In the genomic region with DNA sequence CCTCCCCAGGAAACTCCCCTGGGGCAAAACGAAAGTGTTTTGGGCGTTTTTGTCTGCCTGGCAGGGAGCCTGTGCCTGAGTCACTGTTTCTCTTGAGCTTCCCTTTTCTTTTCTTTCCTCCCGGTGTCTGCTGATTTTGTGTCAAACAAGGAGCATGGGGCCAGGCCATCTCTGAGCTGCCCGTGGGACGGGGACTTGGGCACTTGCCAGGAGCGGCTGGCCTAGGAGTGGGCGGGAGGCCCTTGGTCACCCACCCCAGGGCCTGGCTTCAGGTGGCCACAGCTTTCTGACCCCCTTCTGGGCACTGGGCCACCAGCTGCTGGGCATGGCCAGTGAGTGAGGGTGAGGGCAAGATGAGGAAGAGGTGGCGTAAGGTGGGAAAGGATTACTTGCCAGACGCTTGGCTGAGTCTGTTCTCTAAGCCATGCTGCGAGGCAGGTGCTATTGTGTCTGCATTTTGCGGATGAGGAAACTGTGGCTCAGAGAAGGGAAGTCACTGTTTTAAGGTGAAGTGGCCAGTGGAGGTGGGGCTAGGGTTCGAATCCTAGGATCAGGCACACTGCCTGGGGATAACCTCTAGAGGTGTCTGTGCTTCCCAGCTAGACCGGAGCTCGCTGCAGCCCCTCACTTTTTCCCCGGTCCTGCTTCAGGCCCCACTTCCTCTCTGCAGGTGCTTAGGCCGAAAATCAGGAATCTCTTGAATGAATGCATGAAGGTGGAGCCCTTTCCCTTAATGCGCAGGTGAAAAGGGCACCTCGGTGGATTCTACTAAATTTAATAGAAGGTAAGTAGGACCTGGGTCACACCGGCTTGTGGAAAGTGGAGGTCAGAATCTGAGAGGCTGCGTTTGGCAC, we compare ENCODE assay signal across 9 cellular contexts. TPM values are rescaled to one million over a fixed set of nuclear protein-coding genes. Genes with fewer than 3 reads are reported as not detected.
A peak's percentile ranks its signal among the peaks of the same experiment; 100 is the strongest.
DNase-seq lines count a peak whose midpoint lies in the region; ATAC-seq, FAIRE-seq and TF ChIP-seq lines count a peak whose summit lies in the region.
"Had no signal": no experiment of that assay in that cellular context is flagged by ENCODE, and none has a peak within 500 bp of the region (broad histone marks: within the 10 kb centered on the region; RNA-seq: fewer than 3 reads in every experiment).

No MANE protein-coding gene starts in this region.

- H3K27ac Mint-ChIP-seq in stimulated activated memory B cell treated with anti-CD40 and anti-IgM and Interleukin-4, amounts not matched to agents 10 μg/mL and 1 μg/mL and 100 μg/mL, for 72 hours, result no peak overlapping the region

- POLR2A ChIA-PET in SK-N-SH (lab: Yijun Ruan, JAX), result no interaction called here
- POLR2A ChIA-PET in OCI-LY7 (lab: Charles Lee), result interaction anchor here (0.8 kb wide), 1 partner anchor 41 kb away, joined by 6 read pairs; no protein-coding TSS in a partner anchor
- POLR2A ChIA-PET in endothelial cell of umbilical vein (lab: Charles Lee), result no interaction called here

- no peak overlapping the region for H3K27ac ChIP-seq in SK-N-SH (ENCODE audit: low read depth in 2 of 2, low read length in 1 of 2)
- peak overlapping the region; percentile 76 for H3K27ac ChIP-seq in OCI-LY7 (ENCODE audit: low read depth, low read length, poor library complexity, severe bottlenecking)
- no peak overlapping the region for H3K27ac ChIP-seq in endothelial cell of umbilical vein (ENCODE audit: insufficient read depth, low read depth, low read length)
- H3K27ac ChIP-seq in WERI-Rb-1, result no peak overlapping the region

- no peaks in the 10 kb centered on the region for H3K9me3 Mint-ChIP-seq in stimulated activated memory B cell treated with anti-CD40 and anti-IgM and Interleukin-4, amounts not matched to agents 10 μg/mL and 1 μg/mL and 100 μg/mL, for 72 hours

- H3K27me3 ChIP-seq in SK-N-SH (ENCODE audit: insufficient read depth), result no peaks in the 10 kb centered on the region
- peaks cover under 1 to 5% of the 10 kb centered on the region in 2 experiments for H3K27me3 ChIP-seq in endothelial cell of umbilical vein (ENCODE audit: control insufficient read depth in 2 of 2, insufficient read depth in 2 of 2, low read length in 2 of 2)
- H3K27me3 ChIP-seq in WERI-Rb-1 (ENCODE audit: insufficient read depth, low read depth, severe bottlenecking), result no peaks in the 10 kb centered on the region

- H3K4me1 Mint-ChIP-seq in stimulated activated memory B cell treated with anti-CD40 and anti-IgM and Interleukin-4, amounts not matched to agents 10 μg/mL and 1 μg/mL and 100 μg/mL, for 72 hours, result peaks cover 62% of the 10 kb centered on the region

- no TSS peak for BruUV-seq in OCI-LY7 (replicated peaks; lab: Mats Ljungman, UMichigan)
- BruUV-seq in endothelial cell of umbilical vein (replicated peaks; lab: Mats Ljungman, UMichigan), result no TSS peak

- FAIRE-seq in endothelial cell of umbilical vein (lab: Jason Lieb, UNC) (no peak), frontal cortex (lab: Jason Lieb, UNC) (no peak)

- peaks cover 50% of the 10 kb centered on the region for H3K27me3 Mint-ChIP-seq in stimulated activated memory B cell treated with anti-CD40 and anti-IgM and Interleukin-4, amounts not matched to agents 10 μg/mL and 1 μg/mL and 100 μg/mL, for 72 hours

- dilution Hi-C loops in endothelial cell of umbilical vein (cut with MboI; ENCODE audit: extremely low pct_ligation_motif_present, low sequenced_read_pairs), result no loop called here

- TF ChIP-seq CTCF in SK-N-SH (IDR thresholded peaks at IDR 0.05), result no peak
- no peak for TF ChIP-seq CTCF in OCI-LY7 (conservative IDR thresholded peaks at IDR 0.05; ENCODE audit: low read length)
- TF ChIP-seq CTCF in endothelial cell of umbilical vein (IDR thresholded peaks at IDR 0.05; ENCODE audit: extremely low read depth in 1 of 2, insufficient read depth in 1 of 2, low read depth in 1 of 2, low read length in 2 of 2), result no peak
- TF ChIP-seq CTCF in WERI-Rb-1 (IDR thresholded peaks at IDR 0.05; ENCODE audit: low read depth, low read length), result no peak

- no peaks in the 10 kb centered on the region for H3K36me3 ChIP-seq in SK-N-SH (replicated peaks in 1 of 2; ENCODE audit: control insufficient read depth in 1 of 2, insufficient read depth in 2 of 2, low read length in 1 of 2)
- H3K36me3 ChIP-seq in OCI-LY7 (ENCODE audit: insufficient read depth, low read length), result no peaks in the 10 kb centered on the region
- H3K36me3 ChIP-seq in endothelial cell of umbilical vein (ENCODE audit: control insufficient read depth in 2 of 2, extremely low read depth in 1 of 2, insufficient read depth in 2 of 2, low read length in 2 of 2), result no peaks in the 10 kb centered on the region
- no peaks in the 10 kb centered on the region for H3K36me3 ChIP-seq in WERI-Rb-1

- H3K36me3 Mint-ChIP-seq in stimulated activated memory B cell treated with anti-CD40 and anti-IgM and Interleukin-4, amounts not matched to agents 10 μg/mL and 1 μg/mL and 100 μg/mL, for 72 hours, result no peaks in the 10 kb centered on the region

- no peak overlapping the region for H3K9ac ChIP-seq in SK-N-SH
- no peak overlapping the region for H3K9ac ChIP-seq in endothelial cell of umbilical vein (replicated peaks; ENCODE audit: extremely low read depth, insufficient read depth, low read length)

- no peak for TF ChIP-seq EP300 in SK-N-SH (IDR thresholded peaks at IDR 0.05; ENCODE audit: borderline replicate concordance in 1 of 2, low read depth in 1 of 2, low read length in 1 of 2)

- H3K4me1 ChIP-seq in SK-N-SH (ENCODE audit: control insufficient read depth in 1 of 2, insufficient read depth in 2 of 2, low read depth in 1 of 2, low read length in 1 of 2) (peaks cover 8 to 18% of the 10 kb centered on the region in 2 experiments; a peak in 2 of 4 replicates), OCI-LY7 (ENCODE audit: insufficient read depth, low read length, poor library complexity, severe bottlenecking) (peaks cover 89% of the 10 kb centered on the region), endothelial cell of umbilical vein (ENCODE audit: control insufficient read depth, extremely low read depth, insufficient read depth, low read length) (peaks cover 16% of the 10 kb centered on the region)

- no peak for TF ChIP-seq RAD21 in SK-N-SH (IDR thresholded peaks at IDR 0.05; ENCODE audit: low read length)

- no peaks in the 10 kb centered on the region for H3K79me2 ChIP-seq in SK-N-SH (ENCODE audit: insufficient read depth)
- peaks cover 4% of the 10 kb centered on the region; the same call in 1 of the 2 replicates for H3K79me2 ChIP-seq in OCI-LY7 (ENCODE audit: insufficient read depth, low read depth, low read length)
- H3K79me2 ChIP-seq in endothelial cell of umbilical vein (ENCODE audit: control insufficient read depth, insufficient read depth, low read length), result no peaks in the 10 kb centered on the region

- H3K4me3 Mint-ChIP-seq in stimulated activated memory B cell treated with anti-CD40 and anti-IgM and Interleukin-4, amounts not matched to agents 10 μg/mL and 1 μg/mL and 100 μg/mL, for 72 hours, result peak overlapping the region; percentile 17

- ATAC-seq in SK-N-SH treated with all-trans-retinoic acid at 6 μM for 48 hours, result no peak
- ATAC-seq in stimulated activated memory B cell treated with anti-CD40 and anti-IgM and Interleukin-4, amounts not matched to agents 10 μg/mL and 1 μg/mL and 100 μg/mL, for 72 hours, result no peak
- ATAC-seq: mucosa of descending colon had no signal

- intact Hi-C loops in OCI-LY7 (cut with micrococcal nuclease; ENCODE audit: unreplicated experiment) (loop anchor here (5.0 kb wide), 4 partner anchors 112 to 493 kb away; a partner anchor contains a TSS), endothelial cell of umbilical vein (cut with micrococcal nuclease) (loop anchor here (10.0 kb wide), 1 partner anchor 165 kb away; a partner anchor contains a TSS)

- 77% methylated on average over 11 of the region's 20 CpGs for WGBS in SK-N-SH (ENCODE audit: low lambda C conversion rate)

- no peaks in the 10 kb centered on the region for H3K9me3 ChIP-seq in SK-N-SH
- no peaks in the 10 kb centered on the region for H3K9me3 ChIP-seq in OCI-LY7 (ENCODE audit: low read length)
- H3K9me3 ChIP-seq in endothelial cell of umbilical vein (replicated peaks; ENCODE audit: control insufficient read depth, insufficient read depth, low read length), result no peaks in the 10 kb centered on the region
- H3K9me3 ChIP-seq in WERI-Rb-1 (ENCODE audit: severe bottlenecking), result no peaks in the 10 kb centered on the region
- H3K9me3 ChIP-seq: mucosa of descending colon had no signal

- no peak overlapping the region for H3K4me3 ChIP-seq in SK-N-SH (ENCODE audit: low read depth in 2 of 2, low read length in 1 of 2)
- peak overlapping the region; percentile 68 for H3K4me3 ChIP-seq in OCI-LY7 (ENCODE audit: low read depth, low read length, poor library complexity, severe bottlenecking)
- no peak overlapping the region for H3K4me3 ChIP-seq in endothelial cell of umbilical vein (replicated peaks in 1 of 3; ENCODE audit: insufficient read depth in 1 of 3, low read depth in 1 of 3, low read length in 3 of 3)
- no peak overlapping the region for H3K4me3 ChIP-seq in WERI-Rb-1 (ENCODE audit: low read depth, low read length)
- H3K4me3 ChIP-seq: mucosa of descending colon had no signal

- no peak for TF ChIP-seq POLR2A in endothelial cell of umbilical vein (IDR thresholded peaks at IDR 0.05; ENCODE audit: low read depth, low read length)

- H2AFZ ChIP-seq in SK-N-SH (ENCODE audit: low read depth), result no peak overlapping the region
- peak overlapping the region; percentile 69 for H2AFZ ChIP-seq in OCI-LY7 (ENCODE audit: low read length)
- no peak overlapping the region for H2AFZ ChIP-seq in endothelial cell of umbilical vein (ENCODE audit: low read depth, low read length)

- H3K9me2 ChIP-seq in SK-N-SH, result no peaks in the 10 kb centered on the region
- no peaks in the 10 kb centered on the region for H3K9me2 ChIP-seq in OCI-LY7 (ENCODE audit: insufficient read depth, low read length)

- H3K9me1 ChIP-seq in endothelial cell of umbilical vein (replicated peaks; ENCODE audit: control insufficient read depth, extremely low read depth, insufficient read depth, low read length), result no peaks in the 10 kb centered on the region

- CTCF ChIA-PET in SK-N-SH (lab: Yijun Ruan, JAX) (interaction anchor here (0.9 to 1.9 kb wide), 3 partner anchors 11 to 349 kb away, joined by 4 to 7 read pairs (median 6); no protein-coding TSS in a partner anchor), OCI-LY7 (lab: Charles Lee; ENCODE audit: unreplicated experiment) (no interaction called here), endothelial cell of umbilical vein (lab: Charles Lee) (interaction anchor here (0.7 to 4.7 kb wide), 6 partner anchors 34 to 473 kb away, joined by 3 to 34 read pairs (median 3); a partner anchor contains a TSS)

- no peak for DNase-seq in SK-N-SH
- peak; percentile 75 for DNase-seq in OCI-LY7 (ENCODE audit: low spot score)
- DNase-seq in endothelial cell of umbilical vein (ENCODE audit: low read depth, low spot score), result peak; percentile 44
- DNase-seq in frontal cortex (ENCODE audit: low spot score in 2 of 2), result no peak
- DNase-seq in WERI-Rb-1, result no peak
- no peak for DNase-seq in GF-D8 (lab: John Stamatoyannopoulos, UW)

- H4K20me1 ChIP-seq in SK-N-SH (ENCODE audit: insufficient read depth) (no peaks in the 10 kb centered on the region), OCI-LY7 (ENCODE audit: insufficient read depth, low read length) (no peaks in the 10 kb centered on the region), endothelial cell of umbilical vein (replicated peaks; ENCODE audit: control insufficient read depth, extremely low read depth, insufficient read depth, low read length) (no peaks in the 10 kb centered on the region)

- H3F3A ChIP-seq in SK-N-SH (replicated peaks; ENCODE audit: insufficient read depth), result no peaks in the 10 kb centered on the region

- H3K4me2 ChIP-seq in SK-N-SH (peak overlapping the region; percentile 47; the same call in 1 of the 2 replicates), OCI-LY7 (ENCODE audit: low read length) (peak overlapping the region; percentile 90), endothelial cell of umbilical vein (ENCODE audit: insufficient read depth, low read length) (no peak overlapping the region)

RNA-seq across cellular contexts. Expression of a gene that starts 7.8 kb away (rescaled TPM):
- polyA plus RNA-seq in SK-N-SH (2012; rRNA removed) (0.02 TPM in 1 of 2 replicates, not detected in the other), endothelial cell of umbilical vein (not detected in 2 replicates)
- under 0.01 TPM in 2 replicates for polyA plus RNA-seq in SK-N-SH (2012; cell fraction: cytosol; rRNA removed)
- 0.02 TPM in 1 of 2 replicates, not detected in the other for polyA plus RNA-seq in SK-N-SH (2012; cell fraction: nucleus; rRNA removed)
- 0.03 and 0.16 TPM in 2 replicates for total RNA-seq in OCI-LY7 (2014; rRNA removed; shearing (Covaris generic))
- total RNA-seq in OCI-LY7 (2022) (0.88 and 1.1 TPM in 2 replicates), endothelial cell of umbilical vein (not detected in 2 replicates), frontal cortex (0.82 TPM)
- polyA plus RNA-seq in endothelial cell of umbilical vein (2011; cell fraction: cytosol; rRNA removed), result not detected in 2 replicates
- polyA plus RNA-seq in endothelial cell of umbilical vein (2011; cell fraction: nucleus; rRNA removed), result not detected in 2 replicates
- polyA plus RNA-seq in endothelial cell of umbilical vein (2012), result not detected in 2 replicates
- polyA minus RNA-seq in endothelial cell of umbilical vein, result not detected in 2 replicates
- not detected for polyA minus RNA-seq in endothelial cell of umbilical vein (2011; cell fraction: cytosol; rRNA and poly(A)+ RNA removed)
- polyA minus RNA-seq in endothelial cell of umbilical vein (2011; cell fraction: nucleus; rRNA and poly(A)+ RNA removed), result not detected in 2 replicates

Comparison
In these comparisons a context has a peak if more than half of its experiments do, and no peak if none do; other contexts are left out.
1. DNase-seq: peak in OCI-LY7 (single experiment) and endothelial cell of umbilical vein (single experiment); none in SK-N-SH (single experiment), frontal cortex (0 of 2), WERI-Rb-1 (single experiment) and GF-D8 (single experiment).